Comparison of ENCODE assay signal across 9 cellular contexts in the genomic region with DNA sequence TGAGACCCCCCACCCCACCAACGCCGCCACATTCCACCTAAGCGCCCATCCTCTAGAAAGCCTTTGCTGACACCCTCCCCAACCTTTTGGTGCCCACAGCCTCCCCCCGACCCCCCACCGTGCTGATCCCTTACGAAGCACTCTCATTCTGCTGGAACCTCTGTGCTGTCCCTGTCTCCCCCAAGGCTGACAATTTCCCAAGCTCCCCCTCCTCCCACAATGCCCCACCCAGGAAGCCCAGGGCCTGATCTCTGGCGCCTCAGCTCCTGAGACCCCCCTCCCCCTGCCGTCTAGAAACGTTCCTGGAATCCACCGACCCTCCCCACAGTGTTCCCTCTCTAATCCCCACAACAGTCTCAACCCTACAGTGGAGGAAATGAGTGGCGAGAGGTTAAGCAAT. TPM values are rescaled to one million over a fixed set of nuclear protein-coding genes. Genes with fewer than 3 reads are reported as not detected.
DNase-seq lines count a peak whose midpoint lies in the region; ATAC-seq and TF ChIP-seq lines count a peak whose summit lies in the region.
"Had no signal": no experiment of that assay in that cellular context is flagged by ENCODE, and none has a peak within 500 bp of the region (broad histone marks: within the 10 kb centered on the region; RNA-seq: fewer than 3 reads in every experiment).

No MANE protein-coding gene starts in this region.

- H3K9me2 ChIP-seq in Loucy (replicated peaks; ENCODE audit: low read depth, low read length): no peaks in the 10 kb centered on the region

- intact Hi-C loops in adrenal gland (cut with DNase I): no loop called here

- H3K23ac ChIP-seq in neuronal stem cell (ENCODE audit: low read depth, low read length, poor library complexity): peak overlapping the region; percentile 31

- H4K20me1 ChIP-seq in BLaER1 (no peaks in the 10 kb centered on the region), Loucy (ENCODE audit: insufficient read depth, low read length, poor library complexity, severe bottlenecking) (no peaks in the 10 kb centered on the region)

- H3K4me2 ChIP-seq in BLaER1 (peak overlapping the region; percentile 85), Loucy (ENCODE audit: low read depth, low read length, poor library complexity, severe bottlenecking) (peak overlapping the region; percentile 80), neuronal stem cell (ENCODE audit: insufficient read depth, low read length, poor library complexity, severe bottlenecking) (peak overlapping the region; percentile 25)

- H2BK15ac ChIP-seq in neuronal stem cell (ENCODE audit: low read length): peak overlapping the region; percentile 93

- H3K27me3 ChIP-seq in BLaER1: no peaks in the 10 kb centered on the region
- no peaks in the 10 kb centered on the region for H3K27me3 ChIP-seq in Loucy (ENCODE audit: insufficient read depth, low read length, poor library complexity, severe bottlenecking)
- H3K27me3 ChIP-seq in ectodermal cell (ENCODE audit: control insufficient read depth, insufficient read depth, low read length, poor library complexity, severe bottlenecking): no peaks in the 10 kb centered on the region
- no peaks in the 10 kb centered on the region for H3K27me3 ChIP-seq in neuronal stem cell (ENCODE audit: control insufficient read depth in 3 of 3, insufficient read depth in 3 of 3, low read depth in 1 of 3, low read length in 3 of 3)
- no peaks in the 10 kb centered on the region for H3K27me3 ChIP-seq in adrenal gland

- H3K14ac ChIP-seq in neuronal stem cell (ENCODE audit: low read length): peak overlapping the region; percentile 63

- H2AK5ac ChIP-seq in neuronal stem cell (ENCODE audit: low read depth, low read length): peak overlapping the region; percentile 99

- TF ChIP-seq CTCF in Loucy (conservative IDR thresholded peaks at IDR 0.05; ENCODE audit: low read length): no peak
- no peak for TF ChIP-seq CTCF in adrenal gland (IDR thresholded peaks at IDR 0.05)

- H2BK120ac ChIP-seq in neuronal stem cell (ENCODE audit: low read depth, low read length): peak overlapping the region; percentile 36

- H2BK12ac ChIP-seq in neuronal stem cell (ENCODE audit: low read length): no peak overlapping the region

- H3K79me1 ChIP-seq in neuronal stem cell (ENCODE audit: low read depth, low read length): no peaks in the 10 kb centered on the region

- H3K4ac ChIP-seq in neuronal stem cell (ENCODE audit: low read length): peak overlapping the region; percentile 99

- H3K9me3 ChIP-seq in BLaER1: peaks cover 30% of the 10 kb centered on the region
- H3K9me3 ChIP-seq in Loucy (ENCODE audit: insufficient read depth, low read depth, low read length): peaks cover 2% of the 10 kb centered on the region; the same call in 1 of the 2 replicates
- no peaks in the 10 kb centered on the region for H3K9me3 ChIP-seq in ectodermal cell (ENCODE audit: control insufficient read depth, low read length)
- peaks cover 0 to 4% of the 10 kb centered on the region in 2 donors for H3K9me3 ChIP-seq in neuronal stem cell (replicated peaks in 1 of 2; ENCODE audit: control insufficient read depth in 2 of 2, insufficient read depth in 1 of 2, low read depth in 1 of 2, low read length in 2 of 2)
- H3K9me3 ChIP-seq in adrenal gland (replicated peaks in 1 of 3): peaks cover 0 to 7% (median 6%) of the 10 kb centered on the region in 3 donors

- H3K4me3 ChIP-seq in BLaER1 (peak overlapping the region; percentile 69), Loucy (ENCODE audit: low read length, poor library complexity, severe bottlenecking) (peak overlapping the region; percentile 81), ectodermal cell (ENCODE audit: insufficient read depth, low read depth, low read length) (peak overlapping the region; percentile 20), neuronal stem cell (ENCODE audit: low read length in 2 of 2) (no peak overlapping the region), adrenal gland (peak overlapping the region in 1 of 4 donors; percentile 50)

- peak overlapping the region; percentile 33 for H2BK5ac ChIP-seq in neuronal stem cell (ENCODE audit: low read length)

- ATAC-seq in HG03139 (IDR thresholded peaks at IDR 0.05; ENCODE audit: unreplicated experiment): no peak
- no peak for ATAC-seq in GM21786 (IDR thresholded peaks at IDR 0.05; ENCODE audit: unreplicated experiment)

- H3K79me2 ChIP-seq in Loucy (ENCODE audit: insufficient read depth, low read length): no peaks in the 10 kb centered on the region

- H3K4me1 ChIP-seq in BLaER1 (peaks cover 23% of the 10 kb centered on the region), Loucy (ENCODE audit: insufficient read depth, low read length, poor library complexity, severe bottlenecking) (peaks cover 7% of the 10 kb centered on the region), ectodermal cell (ENCODE audit: control insufficient read depth, insufficient read depth, low read length) (peaks cover 18% of the 10 kb centered on the region), neuronal stem cell (ENCODE audit: control insufficient read depth in 2 of 2, insufficient read depth in 1 of 2, low read depth in 1 of 2, low read length in 2 of 2) (peaks cover 3 to 30% of the 10 kb centered on the region in 2 donors), adrenal gland (replicated peaks in 1 of 2) (peaks cover 7 to 9% of the 10 kb centered on the region in 2 donors)

- H4K91ac ChIP-seq in neuronal stem cell (ENCODE audit: low read depth, low read length, poor library complexity): peak overlapping the region; percentile 95

- no peak for TF ChIP-seq POLR2A in adrenal gland (IDR thresholded peaks at IDR 0.05)

- H3K36me3 ChIP-seq in BLaER1 (no peaks in the 10 kb centered on the region), Loucy (ENCODE audit: insufficient read depth, low read length) (no peaks in the 10 kb centered on the region), ectodermal cell (ENCODE audit: control insufficient read depth, insufficient read depth, low read length) (no peaks in the 10 kb centered on the region), neuronal stem cell (replicated peaks in 1 of 2; ENCODE audit: control insufficient read depth in 2 of 2, insufficient read depth in 2 of 2, low read length in 2 of 2) (no peaks in the 10 kb centered on the region), adrenal gland (replicated peaks in 1 of 2) (no peaks in the 10 kb centered on the region)

- H2AFZ ChIP-seq in Loucy (ENCODE audit: low read length) (peak overlapping the region; percentile 98), neuronal stem cell (ENCODE audit: low read length) (peak overlapping the region; percentile 51)

- H3K27ac ChIP-seq in BLaER1 (peak overlapping the region; percentile 87), ectodermal cell (ENCODE audit: insufficient read depth, low read depth, low read length, poor library complexity, severe bottlenecking) (peak overlapping the region; percentile 67), neuronal stem cell (replicated peaks; ENCODE audit: low read length) (peak overlapping the region; percentile 75), adrenal gland (peak overlapping the region in 2 of 5 donors; percentile 70 to 81)

- peak overlapping the region; percentile 84; the same call in 1 of the 2 replicates for H3K9ac ChIP-seq in BLaER1
- H3K9ac ChIP-seq in Loucy (ENCODE audit: low read depth, low read length, poor library complexity, severe bottlenecking): peak overlapping the region; percentile 85
- peak overlapping the region; percentile 90 for H3K9ac ChIP-seq in neuronal stem cell (ENCODE audit: low read depth, low read length, poor library complexity)

- H4K8ac ChIP-seq in neuronal stem cell (ENCODE audit: low read depth, low read length): peak overlapping the region; percentile 96

- WGBS in ectodermal cell, 2 experiments: 55 to 60% methylated on average over 11 of the region's 11 CpGs
- no CpG with 5 or more reads among the region's 11 CpGs for WGBS in neuronal stem cell (ENCODE audit: extremely low coverage in 2 of 2, insufficient read length in 2 of 2, insufficient replicate concordance in 1 of 2), 2 donors
- WGBS in adrenal gland, 4 donors: 37 to 54% (median 47%) methylated on average over 10 to 11 of the region's 11 CpGs

- peak overlapping the region; percentile 96 for H3K18ac ChIP-seq in neuronal stem cell (ENCODE audit: low read length)

- DNase-seq in neuronal stem cell (ENCODE audit: low spot score) (no peak), adrenal gland (no peak)
- DNase-seq in stimulated activated CD4-positive, alpha-beta T cell treated with anti-CD3 and anti-CD28 coated beads, Interleukin-2, amount 100 ng/mL, for 48 hours: no peak
- DNase-seq: activated effector memory CD4-positive, alpha-beta T cell treated with Interleukin-2 at 50 U/mL for 16 hours had no signal

- no peaks in the 10 kb centered on the region for H3F3A ChIP-seq in Loucy (ENCODE audit: low read depth)

RNA-seq across cellular contexts. Expression of gene MYL3, which starts 18.4 kb away (rescaled TPM):
- polyA plus RNA-seq in ectodermal cell (2013, experiment 1 of 4): not detected
- 0.36 TPM for polyA plus RNA-seq in ectodermal cell (2013, experiment 2 of 4)
- polyA plus RNA-seq in ectodermal cell (2013, experiment 3 of 4): 0.80 TPM
- polyA plus RNA-seq in ectodermal cell (2013, experiment 4 of 4): 0.49 TPM
- polyA plus RNA-seq in neuronal stem cell (2013, experiment 1 of 2): 0.26 TPM
- 0.25 TPM for polyA plus RNA-seq in neuronal stem cell (2013, experiment 2 of 2)
- 10 to 100 TPM in 2 of 8 donors, 1 to 10 TPM in 5, not detected in 1; 1.4 to 12.1 (median 4.6) TPM for total RNA-seq in adrenal gland
- polyA plus RNA-seq in adrenal gland: 10 to 100 TPM in 1 of 3 donors, 1 to 10 TPM in 2; 1.7 to 12.7 (median 5.7) TPM

RNA-seq across cellular contexts. Expression of gene PTH1R, which starts 32.7 kb away (rescaled TPM):
- polyA plus RNA-seq in ectodermal cell (2013, experiment 1 of 4): 1.7 TPM
- polyA plus RNA-seq in ectodermal cell (2013, experiment 2 of 4): 1.9 TPM
- 2.7 TPM for polyA plus RNA-seq in ectodermal cell (2013, experiment 3 of 4)
- polyA plus RNA-seq in ectodermal cell (2013, experiment 4 of 4): 4.2 TPM
- polyA plus RNA-seq in neuronal stem cell (2013, experiment 1 of 2): 2.2 TPM
- 2.6 TPM for polyA plus RNA-seq in neuronal stem cell (2013, experiment 2 of 2)
- total RNA-seq in adrenal gland: 100 to 1,000 TPM in 2 of 8 donors, 10 to 100 TPM in 6; 10.0 to 117 (median 47.5) TPM
- 1,000 to 10,000 TPM in 1 of 3 donors, 100 to 1,000 TPM in 1, 10 to 100 TPM in 1; 10.4 to 1,399 (median 244) TPM for polyA plus RNA-seq in adrenal gland

Comparison
In these comparisons a context has a peak if more than half of its experiments do, and no peak if none do; other contexts are left out.
1. H3K4me2 ChIP-seq: peak in every context shown above with its lines; median percentile 85 in BLaER1; 80 in Loucy; 25 in neuronal stem cell.
2. H3K4me3 ChIP-seq: peak in BLaER1 (single experiment), Loucy (single experiment) and ectodermal cell (single experiment); none in neuronal stem cell (0 of 2).
3. Peak in every context shown above with its lines, with median percentiles within 50 percentile points of each other: H3K9ac ChIP-seq.